16 cellular contexts compared by ENCODE assay signal in genomic region chr9:68427216-68427994, GRCh38.
DNase-seq lines count a peak whose midpoint lies in the region; ATAC-seq and TF ChIP-seq lines count a peak whose summit lies in the region.
"Had no signal": no experiment of that assay in that cellular context is flagged by ENCODE, and none has a peak within 500 bp of the region (broad histone marks: within the 10 kb centered on the region; RNA-seq: fewer than 3 reads in every experiment).

No MANE protein-coding gene starts in this region.

- TF ChIP-seq CTCF in foreskin fibroblast (IDR thresholded peaks at IDR 0.05; ENCODE audit: low read depth, low read length) = no peak

- DNase-seq in left cardiac atrium (peak; percentile 23), Right ventricle myocardium inferior (ENCODE audit: missing footprints) (no peak), right cardiac atrium (no peak), sciatic nerve (ENCODE audit: low spot score) (no peak), DMS 273 treated with DMSO at 0.1 percent for 48 hours (lab: John Stamatoyannopoulos, UW) (no peak), foreskin fibroblast (no peak), posterior cingulate gyrus (no peak)
- DNase-seq: DMS153, MV-4-11, NCI-H146, NCI-H2227 treated with DMSO at 0.1 percent for 48 hours, NCI-H526 had no signal

- peaks cover 9% of the 10 kb centered on the region for H3K4me1 ChIP-seq in right cardiac atrium (ENCODE audit: control insufficient read depth, insufficient read depth, low read length)

- no peaks in the 10 kb centered on the region for H3K27me3 ChIP-seq in right cardiac atrium (ENCODE audit: control insufficient read depth, insufficient read depth)

- intact Hi-C loops in left cardiac atrium (cut with DNase I) = loop anchor here in 1 of 2 donors (10.0 kb wide), 1 partner anchor 47 kb away; no protein-coding TSS in a partner anchor
- intact Hi-C loops in Right ventricle myocardium inferior (cut with DNase I) = no loop called here
- intact Hi-C loops in right cardiac atrium (cut with DNase I) = no loop called here
- intact Hi-C loops in sciatic nerve (cut with DNase I) = no loop called here
- intact Hi-C loops in posterior cingulate gyrus (cut with DNase I) = no loop called here

- no peaks in the 10 kb centered on the region for H3K9me3 ChIP-seq in right cardiac atrium (ENCODE audit: control insufficient read depth, low read length)

- H3K27ac ChIP-seq in right cardiac atrium (ENCODE audit: low read length) = peak overlapping the region; percentile 43
- H3K27ac ChIP-seq: C4-2B, RWPE1 had no signal

- ATAC-seq in left cardiac atrium (peak; percentile 73 to 75), Right ventricle myocardium inferior (no peak), right cardiac atrium (peak; percentile 88 to 94), sciatic nerve (peak; percentile 76), GM21717 (IDR thresholded peaks at IDR 0.05; ENCODE audit: unreplicated experiment) (no peak)
- ATAC-seq: HCT116 had no signal

- no peak overlapping the region for H3K4me3 ChIP-seq in right cardiac atrium (ENCODE audit: low read length)
- H3K4me3 ChIP-seq in foreskin fibroblast (ENCODE audit: low read depth in 1 of 2, low read length in 2 of 2) = no peak overlapping the region

Comparison
In these comparisons a context has a peak if more than half of its experiments do, and no peak if none do; other contexts are left out.
1. ATAC-seq: peak in left cardiac atrium (2 of 2), right cardiac atrium (2 of 2) and sciatic nerve (single experiment); none in Right ventricle myocardium inferior (single experiment) and GM21717 (single experiment).